ENCODE assay signal across 13 cellular contexts in the genomic region with DNA sequence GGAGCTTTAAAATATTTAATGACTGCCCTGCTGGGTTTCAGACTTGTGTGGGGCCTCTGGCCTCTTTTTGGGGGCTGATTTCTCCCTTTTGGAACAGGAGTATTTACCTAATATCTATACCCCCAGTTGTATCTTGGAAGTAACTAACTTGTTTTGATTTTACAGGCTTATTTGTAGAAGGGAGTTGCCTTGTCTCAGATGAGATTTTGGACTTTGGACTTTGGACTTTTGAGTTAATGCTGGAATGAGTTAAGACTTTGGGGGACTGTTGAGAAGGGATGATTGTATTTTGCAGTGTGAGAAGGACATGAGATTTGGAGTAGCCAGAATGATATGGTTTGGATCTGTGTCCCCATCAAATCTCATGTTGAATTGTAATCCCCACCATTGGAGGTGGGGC. TPM values are rescaled to one million over a fixed set of nuclear protein-coding genes. Genes with fewer than 3 reads are reported as not detected.
A peak's percentile ranks its signal among the peaks of the same experiment; 100 is the strongest.
DNase-seq lines count a peak whose midpoint lies in the region; ATAC-seq and TF ChIP-seq lines count a peak whose summit lies in the region.
"Not testable (repeated sequence)": the region's sequence is repeated elsewhere in the genome, so short reads cannot be mapped to it uniquely, and the experiment has no call there.
"Had no signal": no experiment of that assay in that cellular context is flagged by ENCODE, and none has a peak within 500 bp of the region (broad histone marks: within the 10 kb centered on the region; RNA-seq: fewer than 3 reads in every experiment).

No MANE protein-coding gene starts in this region.

- not testable (repeated sequence) for H3K4me3 Mint-ChIP-seq in CD4-positive, alpha-beta T cell; activated naive CD8-positive, alpha-beta T cell treated with anti-CD3 and anti-CD28 coated beads for 36 hours
- H3K4me3 Mint-ChIP-seq in T-helper 1 cell treated with Interleukin-12 subunit alpha and Interleukin-12 subunit beta and Interleukin-4 antibody, amounts not matched to agents 30 μg/mL and 1 μg/mL, for 36 hours = peak overlapping the region; percentile 53
- H3K4me3 Mint-ChIP-seq in activated CD8-positive, alpha-beta T cell treated with anti-CD3 and anti-CD28 coated beads, Interleukin-2, amount 10 ng/mL, durations not matched to agents 7 days and 5 days = peak overlapping the region; percentile 48
- peak overlapping the region; percentile 33 for H3K4me3 Mint-ChIP-seq in natural killer cell

- not testable (repeated sequence) for H3K27ac ChIP-seq in CD4-positive, alpha-beta T cell (ENCODE audit: low read depth, low read length)
- peak overlapping the region; percentile 30 for H3K27ac ChIP-seq in temporal lobe (ENCODE audit: low read depth, low read length)

- H3K9me3 Mint-ChIP-seq in CD4-positive, alpha-beta T cell; activated naive CD8-positive, alpha-beta T cell treated with anti-CD3 and anti-CD28 coated beads for 36 hours; natural killer cell: not testable (repeated sequence)
- H3K9me3 Mint-ChIP-seq in T-helper 1 cell treated with Interleukin-12 subunit alpha and Interleukin-12 subunit beta and Interleukin-4 antibody, amounts not matched to agents 30 μg/mL and 1 μg/mL, for 36 hours = peaks cover 23% of the 10 kb centered on the region
- H3K9me3 Mint-ChIP-seq in activated CD8-positive, alpha-beta T cell treated with anti-CD3 and anti-CD28 coated beads, Interleukin-2, amount 10 ng/mL, durations not matched to agents 7 days and 5 days (ENCODE audit: insufficient read depth) = peaks cover 12% of the 10 kb centered on the region

- intact Hi-C loops in CD4-positive, alpha-beta T cell (cut with DNase I, micrococcal nuclease); left colon (cut with DNase I, micrococcal nuclease); natural killer cell (cut with micrococcal nuclease): not testable (repeated sequence)

- not testable (repeated sequence) for H3K36me3 Mint-ChIP-seq in CD4-positive, alpha-beta T cell (ENCODE audit: low read depth); natural killer cell
- H3K36me3 Mint-ChIP-seq in T-helper 1 cell treated with Interleukin-12 subunit alpha and Interleukin-12 subunit beta and Interleukin-4 antibody, amounts not matched to agents 30 μg/mL and 1 μg/mL, for 36 hours (ENCODE audit: low read depth) = peaks cover 25% of the 10 kb centered on the region
- H3K36me3 Mint-ChIP-seq in activated CD8-positive, alpha-beta T cell treated with anti-CD3 and anti-CD28 coated beads, Interleukin-2, amount 10 ng/mL, durations not matched to agents 7 days and 5 days (ENCODE audit: low read depth) = peaks cover 37% of the 10 kb centered on the region
- peaks cover 15% of the 10 kb centered on the region for H3K36me3 Mint-ChIP-seq in activated naive CD8-positive, alpha-beta T cell treated with anti-CD3 and anti-CD28 coated beads for 36 hours

- ATAC-seq in CD4-positive, alpha-beta T cell (ENCODE audit: poor library complexity); activated CD8-positive, alpha-beta T cell treated with anti-CD3 and anti-CD28 coated beads, Interleukin-2, amount 10 ng/mL, durations not matched to agents 7 days and 5 days; natural killer cell: not testable (repeated sequence)
- ATAC-seq in left colon = peak; percentile 51

- TF ChIP-seq CTCF in CD4-positive, alpha-beta T cell (IDR thresholded peaks at IDR 0.05); natural killer cell (IDR thresholded peaks at IDR 0.05): not testable (repeated sequence)

- not testable (repeated sequence) for DNase-seq in CD4-positive, alpha-beta T cell; activated CD8-positive, alpha-beta T cell treated with anti-CD3 and anti-CD28 coated beads, Interleukin-2, amount 10 ng/mL, durations not matched to agents 7 days and 5 days; activated naive CD8-positive, alpha-beta T cell treated with anti-CD3 and anti-CD28 coated beads for 36 hours; left colon; natural killer cell
- peak; percentile 72 for DNase-seq in LoVo (ENCODE audit: low spot score)

- CTCF ChIA-PET in CD4-positive, alpha-beta T cell (lab: Charles Lee) = not testable (repeated sequence)
- CTCF ChIA-PET in activated CD8-positive, alpha-beta T cell treated with anti-CD3 and anti-CD28 coated beads, Interleukin-2, amount 10 ng/mL, durations not matched to agents 7 days and 5 days (lab: Charles Lee) = interaction anchor here (1.6 kb wide), 1 partner anchor 452 kb away, joined by 3 read pairs; no protein-coding TSS in a partner anchor

- H3K27me3 ChIP-seq in CD4-positive, alpha-beta T cell (ENCODE audit: control insufficient read depth, insufficient read depth, low read length) = not testable (repeated sequence)

- POLR2A ChIA-PET in CD4-positive, alpha-beta T cell (lab: Charles Lee) = interaction anchor here (1.4 kb wide), 1 partner anchor 175 kb away, joined by 4 read pairs; a partner anchor contains a TSS
- POLR2A ChIA-PET in activated CD8-positive, alpha-beta T cell treated with anti-CD3 and anti-CD28 coated beads, Interleukin-2, amount 10 ng/mL, durations not matched to agents 7 days and 5 days (lab: Charles Lee) = not testable (repeated sequence)

- not testable (repeated sequence) for H3K27me3 Mint-ChIP-seq in CD4-positive, alpha-beta T cell; T-helper 1 cell treated with Interleukin-12 subunit alpha and Interleukin-12 subunit beta and Interleukin-4 antibody, amounts not matched to agents 30 μg/mL and 1 μg/mL, for 36 hours (ENCODE audit: low read depth); activated CD8-positive, alpha-beta T cell treated with anti-CD3 and anti-CD28 coated beads, Interleukin-2, amount 10 ng/mL, durations not matched to agents 7 days and 5 days (ENCODE audit: low read depth); activated naive CD8-positive, alpha-beta T cell treated with anti-CD3 and anti-CD28 coated beads for 36 hours; natural killer cell (ENCODE audit: low read depth in 2 of 2)

- H3K9me3 ChIP-seq in CD4-positive, alpha-beta T cell (ENCODE audit: control insufficient read depth, low read length) = not testable (repeated sequence)

- peak overlapping the region; percentile 74 for H3K27ac Mint-ChIP-seq in CD4-positive, alpha-beta T cell
- peak overlapping the region; percentile 95 for H3K27ac Mint-ChIP-seq in T-helper 1 cell treated with Interleukin-12 subunit alpha and Interleukin-12 subunit beta and Interleukin-4 antibody, amounts not matched to agents 30 μg/mL and 1 μg/mL, for 36 hours
- peak overlapping the region; percentile 94 for H3K27ac Mint-ChIP-seq in activated CD8-positive, alpha-beta T cell treated with anti-CD3 and anti-CD28 coated beads, Interleukin-2, amount 10 ng/mL, durations not matched to agents 7 days and 5 days
- H3K27ac Mint-ChIP-seq in activated naive CD8-positive, alpha-beta T cell treated with anti-CD3 and anti-CD28 coated beads for 36 hours = peak overlapping the region; percentile 84
- peak overlapping the region; percentile 79 to 84 for H3K27ac Mint-ChIP-seq in natural killer cell

- peaks cover 44% of the 10 kb centered on the region for H3K4me1 Mint-ChIP-seq in CD4-positive, alpha-beta T cell (ENCODE audit: low read depth)
- H3K4me1 Mint-ChIP-seq in T-helper 1 cell treated with Interleukin-12 subunit alpha and Interleukin-12 subunit beta and Interleukin-4 antibody, amounts not matched to agents 30 μg/mL and 1 μg/mL, for 36 hours (ENCODE audit: low read depth) = peaks cover 45% of the 10 kb centered on the region
- H3K4me1 Mint-ChIP-seq in activated CD8-positive, alpha-beta T cell treated with anti-CD3 and anti-CD28 coated beads, Interleukin-2, amount 10 ng/mL, durations not matched to agents 7 days and 5 days (ENCODE audit: low read depth) = peaks cover 60% of the 10 kb centered on the region
- peaks cover 18% of the 10 kb centered on the region for H3K4me1 Mint-ChIP-seq in activated naive CD8-positive, alpha-beta T cell treated with anti-CD3 and anti-CD28 coated beads for 36 hours
- peaks cover 29 to 38% of the 10 kb centered on the region in 2 donors for H3K4me1 Mint-ChIP-seq in natural killer cell

RNA-seq across cellular contexts. Expression of a gene that starts 5.7 kb away (rescaled TPM):
- total RNA-seq in CD4-positive, alpha-beta T cell = under 1 TPM; 0.22 to 0.47 TPM
- 1 to 10 TPM; 2.5 to 3.2 TPM for total RNA-seq in activated CD8-positive, alpha-beta T cell treated with anti-CD3 and anti-CD28 coated beads, Interleukin-2, amount 10 ng/mL, durations not matched to agents 7 days and 5 days
- under 1 TPM in 1 of 2 experiments, not detected in 1; 0.23 TPM for total RNA-seq in activated naive CD8-positive, alpha-beta T cell treated with anti-CD3 and anti-CD28 coated beads for 36 hours
- total RNA-seq in left colon (under 1 TPM in 1 of 2 donors, not detected in 1; 0.31 TPM), natural killer cell (1 to 10 TPM in 1 of 3 donors, under 1 TPM in 2; 0.60 to 3.3 (median 0.91) TPM), temporal lobe (not detected)
- total RNA-seq: bronchial epithelial cell, mammary epithelial cell, PC-9, right atrium auricular region, Right ventricle myocardium inferior had no signal

RNA-seq across cellular contexts. Expression of a gene that starts 36.7 kb away (rescaled TPM):
- total RNA-seq in CD4-positive, alpha-beta T cell = 1 to 10 TPM; 1.7 to 2.1 TPM
- 1 to 10 TPM; 1.6 to 2.2 TPM for total RNA-seq in activated CD8-positive, alpha-beta T cell treated with anti-CD3 and anti-CD28 coated beads, Interleukin-2, amount 10 ng/mL, durations not matched to agents 7 days and 5 days
- total RNA-seq in activated naive CD8-positive, alpha-beta T cell treated with anti-CD3 and anti-CD28 coated beads for 36 hours = 1 to 10 TPM; 2.9 to 3.6 TPM
- total RNA-seq in left colon (100 to 1,000 TPM; 174 to 180 TPM), natural killer cell (under 1 TPM in 2 of 3 donors, not detected in 1; 0.29 to 0.35 TPM), temporal lobe (2.2 TPM)

Comparison
In these comparisons a context has a peak if more than half of its experiments do, and no peak if none do; other contexts are left out.
1. RNA of a gene that starts 36.7 kb away (total RNA-seq): 174 to 180 TPM in left colon; 2.9 to 3.6 TPM in activated naive CD8-positive, alpha-beta T cell treated with anti-CD3 and anti-CD28 coated beads for 36 hours, 2.2 TPM in temporal lobe (single experiment), 1.6 to 2.2 TPM in activated CD8-positive, alpha-beta T cell treated with anti-CD3 and anti-CD28 coated beads, Interleukin-2, amount 10 ng/mL, durations not matched to agents 7 days and 5 days, 1.7 to 2.1 TPM in CD4-positive, alpha-beta T cell and 0.29 to 0.35 TPM in natural killer cell; every median in the first group is over 10 times any median in the second.
2. Peak in every context shown above with its lines, with median percentiles within 50 percentile points of each other: H3K27ac Mint-ChIP-seq.